ENCODE assay signal across 16 cellular contexts in the genomic region with DNA sequence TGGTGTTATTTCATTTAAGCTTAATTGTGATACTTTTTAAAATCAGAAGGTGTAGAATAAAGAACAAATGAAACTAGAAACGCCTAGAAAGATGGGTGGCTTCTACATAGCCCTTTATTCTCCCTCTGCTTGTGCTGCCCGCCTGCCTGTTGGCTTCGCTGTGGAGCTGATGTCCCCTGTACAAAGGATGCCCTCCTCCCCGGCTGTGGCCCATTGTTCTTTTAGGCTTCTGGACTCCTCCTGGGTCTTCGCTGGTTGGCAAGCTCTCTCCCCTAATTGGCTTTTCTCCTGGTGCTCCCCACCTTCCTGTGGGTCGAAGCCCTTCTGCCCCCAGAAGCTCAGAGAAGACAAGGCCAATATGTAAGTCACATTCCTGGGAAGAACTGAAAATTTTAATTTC.
DNase-seq lines count a peak whose midpoint lies in the region; ATAC-seq and TF ChIP-seq lines count a peak whose summit lies in the region.
"Had no signal": no experiment of that assay in that cellular context is flagged by ENCODE, and none has a peak within 500 bp of the region (broad histone marks: within the 10 kb centered on the region; RNA-seq: fewer than 3 reads in every experiment).

No MANE protein-coding gene starts in this region.

- H3K36me3 ChIP-seq in H7 (replicated peaks; ENCODE audit: control insufficient read depth, insufficient read depth, low read length) (no peaks in the 10 kb centered on the region), GM23338 (ENCODE audit: insufficient read depth) (no peaks in the 10 kb centered on the region)
- H3K36me3 ChIP-seq: BE2C, BLaER1 had no signal

- peaks cover 4% of the 10 kb centered on the region; the same call in 1 of the 2 replicates for H3K4me1 ChIP-seq in GM23338 (ENCODE audit: insufficient read depth)
- H3K4me1 ChIP-seq: BE2C, BLaER1, Caco-2 had no signal

- no peaks in the 10 kb centered on the region for H3K9me2 ChIP-seq in GM23338 (ENCODE audit: insufficient read depth)

- peak; percentile 37 for DNase-seq in H7
- DNase-seq in mesenteric fat pad (ENCODE audit: low spot score), result peak; percentile 51
- DNase-seq in GM23338 (ENCODE audit: low spot score), result no peak
- DNase-seq in iPS-NIHi11 (ENCODE audit: low spot score), result no peak
- DNase-seq: 8988T; ACHN; BE2C; Caco-2; Calu3; CD4-positive, alpha-beta T cell; CD8-positive, alpha-beta T cell; DMS79 treated with DMSO at 0.1 percent for 48 hours; GF-D8 had no signal

- H3K36me3 Mint-ChIP-seq in GM23338 (ENCODE audit: low read depth), result peaks cover 2% of the 10 kb centered on the region; the same call in 1 of the 3 replicates
- H3K36me3 Mint-ChIP-seq: CD14-positive monocyte; CD8-positive, alpha-beta T cell had no signal

- no peak overlapping the region for H3K27ac ChIP-seq in GM23338 (ENCODE audit: low read depth)
- H3K27ac ChIP-seq: BLaER1 had no signal

- no peaks in the 10 kb centered on the region for H3F3A ChIP-seq in GM23338 (replicated peaks; ENCODE audit: low read depth)

- H4K20me1 ChIP-seq in GM23338 (replicated peaks; ENCODE audit: insufficient read depth), result no peaks in the 10 kb centered on the region
- H4K20me1 ChIP-seq: BLaER1 had no signal

- no peak for ATAC-seq in GM23338
- no peak for ATAC-seq in GM21447 (IDR thresholded peaks at IDR 0.05; ENCODE audit: unreplicated experiment)
- ATAC-seq: CD8-positive, alpha-beta T cell had no signal

- no peak for TF ChIP-seq CTCF in GM23338 (conservative IDR thresholded peaks at IDR 0.05; ENCODE audit: low read depth in 2 of 2)

- H3K4me3 Mint-ChIP-seq in GM23338, result no peak overlapping the region
- H3K4me3 Mint-ChIP-seq: CD14-positive monocyte; CD4-positive, alpha-beta T cell; CD8-positive, alpha-beta T cell had no signal

- no peak overlapping the region for H2AFZ ChIP-seq in GM23338

- H3K27ac Mint-ChIP-seq in GM23338, result no peak overlapping the region
- H3K27ac Mint-ChIP-seq: CD4-positive, alpha-beta T cell; CD8-positive, alpha-beta T cell had no signal

- no peak overlapping the region for H3K4me3 ChIP-seq in H7 (ENCODE audit: insufficient read depth, low read depth, low read length)
- no peak overlapping the region for H3K4me3 ChIP-seq in GM23338
- H3K4me3 ChIP-seq: BLaER1 had no signal

- peaks cover 12% of the 10 kb centered on the region; the same call in 2 of the 3 replicates for H3K9me3 Mint-ChIP-seq in GM23338
- H3K9me3 Mint-ChIP-seq: CD4-positive, alpha-beta T cell; CD8-positive, alpha-beta T cell had no signal

- H3K4me2 ChIP-seq in GM23338, result no peak overlapping the region
- H3K4me2 ChIP-seq: BLaER1 had no signal

- H3K27me3 ChIP-seq in H7 (ENCODE audit: control insufficient read depth, insufficient read depth, low read length), result no peaks in the 10 kb centered on the region; the same call in 1 of the 2 replicates
- H3K27me3 ChIP-seq in GM23338 (ENCODE audit: insufficient read depth), result no peaks in the 10 kb centered on the region
- H3K27me3 ChIP-seq: BE2C, BLaER1 had no signal

- no peaks in the 10 kb centered on the region for H3K27me3 Mint-ChIP-seq in GM23338 (ENCODE audit: insufficient read depth, low read depth, poor library complexity)
- H3K27me3 Mint-ChIP-seq: CD4-positive, alpha-beta T cell had no signal

- H3K4me1 Mint-ChIP-seq in GM23338, result peaks cover 4% of the 10 kb centered on the region; the same call in 2 of the 3 replicates
- H3K4me1 Mint-ChIP-seq: CD14-positive monocyte had no signal

- no peaks in the 10 kb centered on the region for H3K79me2 ChIP-seq in GM23338 (replicated peaks; ENCODE audit: insufficient read depth)

TF ChIP-seq in GM23338, 12 proteins besides CTCF, POLR2A, EP300 and RAD21:
- TF ChIP-seq, protein P1, sequence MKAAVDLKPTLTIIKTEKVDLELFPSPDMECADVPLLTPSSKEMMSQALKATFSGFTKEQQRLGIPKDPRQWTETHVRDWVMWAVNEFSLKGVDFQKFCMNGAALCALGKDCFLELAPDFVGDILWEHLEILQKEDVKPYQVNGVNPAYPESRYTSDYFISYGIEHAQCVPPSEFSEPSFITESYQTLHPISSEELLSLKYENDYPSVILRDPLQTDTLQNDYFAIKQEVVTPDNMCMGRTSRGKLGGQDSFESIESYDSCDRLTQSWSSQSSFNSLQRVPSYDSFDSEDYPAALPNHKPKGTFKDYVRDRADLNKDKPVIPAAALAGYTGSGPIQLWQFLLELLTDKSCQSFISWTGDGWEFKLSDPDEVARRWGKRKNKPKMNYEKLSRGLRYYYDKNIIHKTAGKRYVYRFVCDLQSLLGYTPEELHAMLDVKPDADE (IDR thresholded peaks at IDR 0.05), result no peak
- TF ChIP-seq POLR2AphosphoS5 (IDR thresholded peaks at IDR 0.05; ENCODE audit: low read depth) (no peak), EZH2phosphoT487 (IDR thresholded peaks at IDR 0.05; ENCODE audit: unreplicated experiment) (no peak)

Comparison
In these comparisons a context has a peak if more than half of its experiments do, and no peak if none do; other contexts are left out.
1. DNase-seq: peak in H7 (single experiment) and mesenteric fat pad (single experiment); none in GM23338 (single experiment) and iPS-NIHi11 (single experiment).